In genomic region chr5:37658440-37658839, GRCh38 we compare ENCODE assay signal across 31 cellular contexts.
DNase-seq lines count a peak whose midpoint lies in the region; ATAC-seq and TF ChIP-seq lines count a peak whose summit lies in the region.
"Had no signal": no experiment of that assay in that cellular context is flagged by ENCODE, and none has a peak within 500 bp of the region (broad histone marks: within the 10 kb centered on the region; RNA-seq: fewer than 3 reads in every experiment).

No MANE protein-coding gene starts in this region.

- 72 to 86% methylated on average over 1 to 2 of the region's 2 CpGs for WGBS in endodermal cell (ENCODE audit: insufficient coverage in 1 of 2, insufficient read length in 1 of 2), 2 experiments

- H3K4me3 ChIP-seq in breast epithelium (no peak overlapping the region), endodermal cell (ENCODE audit: low read length) (no peak overlapping the region)
- H3K4me3 ChIP-seq: ascending aorta, gastrocnemius medialis, prostate gland, sigmoid colon had no signal

- POLR2A ChIA-PET in MCF 10A (lab: Yijun Ruan, JAX) = no interaction called here

- no peak overlapping the region for H3K9ac ChIP-seq in endodermal cell (ENCODE audit: extremely low read depth, low read length, poor library complexity, severe bottlenecking)

- H3K4me1 ChIP-seq in breast epithelium (no peaks in the 10 kb centered on the region), endodermal cell (ENCODE audit: control insufficient read depth, insufficient read depth, low read length) (no peaks in the 10 kb centered on the region)
- H3K4me1 ChIP-seq: ascending aorta, prostate gland had no signal

- no TSS peak for BruUV-seq in MCF 10A (replicated peaks; lab: Mats Ljungman, UMichigan)

- no peak for TF ChIP-seq POLR2A in breast epithelium (IDR thresholded peaks at IDR 0.05)

- no peak for ATAC-seq in HG02571 (IDR thresholded peaks at IDR 0.05; ENCODE audit: unreplicated experiment)
- ATAC-seq in natural killer cell = no peak
- no peak for ATAC-seq in GM18861 (IDR thresholded peaks at IDR 0.05; ENCODE audit: unreplicated experiment)
- ATAC-seq: activated CD8-positive, alpha-beta T cell treated with anti-CD3 and anti-CD28 coated beads for 36 hours; activated T-helper 17 cell treated with anti-CD3 and anti-CD28 coated beads, Interleukin-2, amount 50 U/mL, for 72 hours; gastrocnemius medialis; left ventricle myocardium superior; SK-N-SH treated with all-trans-retinoic acid at 6 μM for 48 hours; stimulated activated memory B cell treated with anti-CD40 and anti-IgM and Interleukin-4, amounts not matched to agents 10 μg/mL and 1 μg/mL and 100 μg/mL, for 72 hours; T-helper 17 cell had no signal

- H3K27ac Mint-ChIP-seq in MCF 10A (ENCODE audit: low read depth, unreplicated experiment) (no peak overlapping the region), endodermal cell (peak overlapping the region; percentile 15), natural killer cell (no peak overlapping the region)
- H3K27ac Mint-ChIP-seq: activated CD8-positive, alpha-beta T cell treated with anti-CD3 and anti-CD28 coated beads for 36 hours; activated naive CD4-positive, alpha-beta T cell treated with anti-CD3 and anti-CD28 coated beads, Interleukin-2, amount 50 U/mL, for 24 hours; activated T-helper 17 cell treated with anti-CD3 and anti-CD28 coated beads, Interleukin-2, amount 50 U/mL, for 72 hours; dendritic cell treated with granulocyte-macrophage colony-stimulating factor and Interleukin-4, amounts not matched to agents 40 ng/mL and 50 ng/mL, for 4 days; naive B cell; stimulated activated memory B cell treated with anti-CD40 and anti-IgM and Interleukin-4, amounts not matched to agents 10 μg/mL and 1 μg/mL and 100 μg/mL, for 72 hours; T-helper 17 cell had no signal

- peaks cover 0 to 13% of the 10 kb centered on the region in 2 donors for H3K9me3 ChIP-seq in breast epithelium
- H3K9me3 ChIP-seq in endodermal cell (ENCODE audit: control insufficient read depth, low read length) = peaks cover 3% of the 10 kb centered on the region
- H3K9me3 ChIP-seq: gastrocnemius medialis, prostate gland, sigmoid colon had no signal

- no peaks in the 10 kb centered on the region for H3K27me3 ChIP-seq in breast epithelium
- no peaks in the 10 kb centered on the region for H3K27me3 ChIP-seq in endodermal cell (ENCODE audit: control insufficient read depth, insufficient read depth, low read length, poor library complexity, severe bottlenecking)
- H3K27me3 ChIP-seq: ascending aorta, gastrocnemius medialis, sigmoid colon had no signal

- H3K27ac ChIP-seq in breast epithelium (no peak overlapping the region), endodermal cell (ENCODE audit: low read depth, low read length) (no peak overlapping the region)
- H3K27ac ChIP-seq: ascending aorta, gastrocnemius medialis, prostate gland, sigmoid colon had no signal

- H3K4me3 Mint-ChIP-seq in MCF 10A (ENCODE audit: unreplicated experiment) = no peak overlapping the region
- no peak overlapping the region for H3K4me3 Mint-ChIP-seq in endodermal cell
- H3K4me3 Mint-ChIP-seq in natural killer cell = no peak overlapping the region
- H3K4me3 Mint-ChIP-seq: activated CD8-positive, alpha-beta T cell treated with anti-CD3 and anti-CD28 coated beads for 36 hours; activated naive CD4-positive, alpha-beta T cell treated with anti-CD3 and anti-CD28 coated beads, Interleukin-2, amount 50 U/mL, for 24 hours; activated T-helper 17 cell treated with anti-CD3 and anti-CD28 coated beads, Interleukin-2, amount 50 U/mL, for 72 hours; CD4-positive, CD25-positive, alpha-beta regulatory T cell; dendritic cell treated with granulocyte-macrophage colony-stimulating factor and Interleukin-4, amounts not matched to agents 40 ng/mL and 50 ng/mL, for 4 days; naive B cell; stimulated activated memory B cell treated with anti-CD40 and anti-IgM and Interleukin-4, amounts not matched to agents 10 μg/mL and 1 μg/mL and 100 μg/mL, for 72 hours; T-helper 17 cell had no signal

- intact Hi-C loops in MCF 10A (cut with micrococcal nuclease) = no loop called here
- intact Hi-C loops in breast epithelium (cut with DNase I; ENCODE audit: low total_unique reads) = no loop called here
- intact Hi-C loops in natural killer cell (cut with micrococcal nuclease) = no loop called here

- DNase-seq in MCF 10A (ENCODE audit: unreplicated experiment) (peak; percentile 9), breast epithelium (ENCODE audit: low spot score in 2 of 2) (no peak), HT1080 (ENCODE audit: low read depth) (peak; percentile 54), endodermal cell (no peak), natural killer cell (no peak), NCI-H1436 (lab: John Stamatoyannopoulos, UW) (no peak)
- DNase-seq: 8988T; activated CD4-positive, alpha-beta T cell treated with anti-CD3 and anti-CD28 coated beads for 1 hour; activated CD8-positive, alpha-beta T cell treated with anti-CD3 and anti-CD28 coated beads for 36 hours; CD4-positive, CD25-positive, alpha-beta regulatory T cell; central memory CD4-positive, alpha-beta T cell; DND-41; gastrocnemius medialis; hypothalamus; left ventricle myocardium superior; naive B cell; NCI-H1105; NCI-H1930; nucleus accumbens; sigmoid colon; stimulated activated CD4-positive, alpha-beta T cell treated with anti-CD3 and anti-CD28 coated beads, Interleukin-4, amount 100 ng/mL, for 4 hours; T-helper 17 cell had no signal

- H3K4me1 Mint-ChIP-seq in MCF 10A (ENCODE audit: insufficient read depth, unreplicated experiment) (peaks cover 14% of the 10 kb centered on the region), endodermal cell (peaks cover 10% of the 10 kb centered on the region), natural killer cell (peaks cover 0 to 6% of the 10 kb centered on the region in 2 donors)
- H3K4me1 Mint-ChIP-seq: activated T-helper 17 cell treated with anti-CD3 and anti-CD28 coated beads, Interleukin-2, amount 50 U/mL, for 72 hours had no signal

- H3K9me3 Mint-ChIP-seq in MCF 10A (ENCODE audit: unreplicated experiment) (peaks cover 13% of the 10 kb centered on the region), endodermal cell (peaks cover 16% of the 10 kb centered on the region), natural killer cell (peaks cover 8 to 12% of the 10 kb centered on the region in 2 donors)

- CTCF ChIA-PET in MCF 10A (lab: Yijun Ruan, JAX) = no interaction called here

- TF ChIP-seq CTCF in MCF 10A (IDR thresholded peaks at IDR 0.05; ENCODE audit: unreplicated experiment) = no peak
- TF ChIP-seq CTCF in breast epithelium (IDR thresholded peaks at IDR 0.05) = no peak
- no peak for TF ChIP-seq CTCF in endodermal cell (conservative IDR thresholded peaks at IDR 0.05)
- TF ChIP-seq CTCF in natural killer cell (IDR thresholded peaks at IDR 0.05) = no peak

- H3K27me3 Mint-ChIP-seq in MCF 10A (ENCODE audit: insufficient read depth, unreplicated experiment) = no peaks in the 10 kb centered on the region
- no peaks in the 10 kb centered on the region for H3K27me3 Mint-ChIP-seq in endodermal cell (ENCODE audit: insufficient read depth)
- H3K27me3 Mint-ChIP-seq in natural killer cell (ENCODE audit: low read depth in 2 of 2) = no peaks in the 10 kb centered on the region
- H3K27me3 Mint-ChIP-seq: activated CD8-positive, alpha-beta T cell treated with anti-CD3 and anti-CD28 coated beads for 36 hours; activated naive CD4-positive, alpha-beta T cell treated with anti-CD3 and anti-CD28 coated beads, Interleukin-2, amount 50 U/mL, for 24 hours; activated T-helper 17 cell treated with anti-CD3 and anti-CD28 coated beads, Interleukin-2, amount 50 U/mL, for 72 hours; CD4-positive, CD25-positive, alpha-beta regulatory T cell; dendritic cell treated with granulocyte-macrophage colony-stimulating factor and Interleukin-4, amounts not matched to agents 40 ng/mL and 50 ng/mL, for 4 days; naive B cell; stimulated activated memory B cell treated with anti-CD40 and anti-IgM and Interleukin-4, amounts not matched to agents 10 μg/mL and 1 μg/mL and 100 μg/mL, for 72 hours; T-helper 17 cell had no signal

- H3K36me3 Mint-ChIP-seq in MCF 10A (ENCODE audit: insufficient read depth, unreplicated experiment) = peaks cover 5% of the 10 kb centered on the region
- H3K36me3 Mint-ChIP-seq in endodermal cell (ENCODE audit: low read depth) = peaks cover 1% of the 10 kb centered on the region
- H3K36me3 Mint-ChIP-seq in natural killer cell = peaks cover 23% of the 10 kb centered on the region

- H3K36me3 ChIP-seq in breast epithelium (no peaks in the 10 kb centered on the region), endodermal cell (ENCODE audit: control insufficient read depth, insufficient read depth, low read length) (no peaks in the 10 kb centered on the region)
- H3K36me3 ChIP-seq: gastrocnemius medialis, prostate gland, sigmoid colon had no signal

Comparison
In these comparisons a context has a peak if more than half of its experiments do, and no peak if none do; other contexts are left out.
1. DNase-seq: peak in MCF 10A (single experiment) and HT1080 (single experiment); none in breast epithelium (0 of 2), endodermal cell (single experiment), natural killer cell (single experiment) and NCI-H1436 (single experiment).